ENCODE assay signal across 2 cellular contexts in the genomic region with DNA sequence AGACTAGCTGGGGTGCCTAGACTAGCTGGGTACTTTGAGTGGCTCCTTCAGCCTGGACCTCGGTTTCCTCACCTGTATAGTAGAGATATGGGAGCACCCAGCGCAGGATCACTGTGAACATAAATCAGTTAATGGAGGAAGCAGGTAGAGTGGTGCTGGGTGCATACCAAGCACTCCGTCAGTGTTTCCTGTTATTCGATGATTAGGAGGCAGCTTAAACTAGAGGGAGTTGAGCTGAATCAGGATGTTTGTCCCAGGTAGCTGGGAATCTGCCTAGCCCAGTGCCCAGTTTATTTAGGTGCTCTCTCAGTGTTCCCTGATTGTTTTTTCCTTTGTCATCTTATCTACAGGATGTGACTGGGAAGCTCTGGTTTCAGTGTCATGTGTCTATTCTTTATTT.
TF ChIP-seq lines count a peak whose summit lies in the region.

No MANE protein-coding gene starts in this region.

TF ChIP-seq in K562, 482 proteins besides CTCF, POLR2A, EP300 and RAD21:
- TF ChIP-seq SMC3 (conservative IDR thresholded peaks at IDR 0.05; ENCODE audit: insufficient read depth, low read depth, low read length) (no peak), MAFF (IDR thresholded peaks at IDR 0.05; ENCODE audit: low read length) (no peak), FOXK2 (conservative IDR thresholded peaks at IDR 0.05 in 1 of 2, IDR thresholded peaks at IDR 0.05 in 1 of 2; ENCODE audit: low read depth in 2 of 2) (no peak), DACH1 (IDR thresholded peaks at IDR 0.05; ENCODE audit: partially characterized antibody) (no peak), CHD2 (IDR thresholded peaks at IDR 0.05; ENCODE audit: low read depth, low read length) (no peak)
- TF ChIP-seq, protein P1, sequence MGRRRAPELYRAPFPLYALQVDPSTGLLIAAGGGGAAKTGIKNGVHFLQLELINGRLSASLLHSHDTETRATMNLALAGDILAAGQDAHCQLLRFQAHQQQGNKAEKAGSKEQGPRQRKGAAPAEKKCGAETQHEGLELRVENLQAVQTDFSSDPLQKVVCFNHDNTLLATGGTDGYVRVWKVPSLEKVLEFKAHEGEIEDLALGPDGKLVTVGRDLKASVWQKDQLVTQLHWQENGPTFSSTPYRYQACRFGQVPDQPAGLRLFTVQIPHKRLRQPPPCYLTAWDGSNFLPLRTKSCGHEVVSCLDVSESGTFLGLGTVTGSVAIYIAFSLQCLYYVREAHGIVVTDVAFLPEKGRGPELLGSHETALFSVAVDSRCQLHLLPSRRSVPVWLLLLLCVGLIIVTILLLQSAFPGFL (CRISPR knock-in tag; IDR thresholded peaks at IDR 0.05): no peak
- TF ChIP-seq, protein P2, sequence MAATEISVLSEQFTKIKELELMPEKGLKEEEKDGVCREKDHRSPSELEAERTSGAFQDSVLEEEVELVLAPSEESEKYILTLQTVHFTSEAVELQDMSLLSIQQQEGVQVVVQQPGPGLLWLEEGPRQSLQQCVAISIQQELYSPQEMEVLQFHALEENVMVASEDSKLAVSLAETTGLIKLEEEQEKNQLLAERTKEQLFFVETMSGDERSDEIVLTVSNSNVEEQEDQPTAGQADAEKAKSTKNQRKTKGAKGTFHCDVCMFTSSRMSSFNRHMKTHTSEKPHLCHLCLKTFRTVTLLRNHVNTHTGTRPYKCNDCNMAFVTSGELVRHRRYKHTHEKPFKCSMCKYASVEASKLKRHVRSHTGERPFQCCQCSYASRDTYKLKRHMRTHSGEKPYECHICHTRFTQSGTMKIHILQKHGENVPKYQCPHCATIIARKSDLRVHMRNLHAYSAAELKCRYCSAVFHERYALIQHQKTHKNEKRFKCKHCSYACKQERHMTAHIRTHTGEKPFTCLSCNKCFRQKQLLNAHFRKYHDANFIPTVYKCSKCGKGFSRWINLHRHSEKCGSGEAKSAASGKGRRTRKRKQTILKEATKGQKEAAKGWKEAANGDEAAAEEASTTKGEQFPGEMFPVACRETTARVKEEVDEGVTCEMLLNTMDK (IDR thresholded peaks at IDR 0.05; ENCODE audit: borderline replicate concordance, insufficient read depth, low read depth, low read length, poor library complexity, severe bottlenecking): no peak
- TF ChIP-seq, protein P3, sequence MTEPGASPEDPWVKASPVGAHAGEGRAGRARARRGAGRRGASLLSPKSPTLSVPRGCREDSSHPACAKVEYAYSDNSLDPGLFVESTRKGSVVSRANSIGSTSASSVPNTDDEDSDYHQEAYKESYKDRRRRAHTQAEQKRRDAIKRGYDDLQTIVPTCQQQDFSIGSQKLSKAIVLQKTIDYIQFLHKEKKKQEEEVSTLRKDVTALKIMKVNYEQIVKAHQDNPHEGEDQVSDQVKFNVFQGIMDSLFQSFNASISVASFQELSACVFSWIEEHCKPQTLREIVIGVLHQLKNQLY (CRISPR knock-in tag; conservative IDR thresholded peaks at IDR 0.05): no peak

TF ChIP-seq in endothelial cell of umbilical vein, 7 proteins besides CTCF, POLR2A, EP300 and RAD21:
- TF ChIP-seq, protein P4, sequence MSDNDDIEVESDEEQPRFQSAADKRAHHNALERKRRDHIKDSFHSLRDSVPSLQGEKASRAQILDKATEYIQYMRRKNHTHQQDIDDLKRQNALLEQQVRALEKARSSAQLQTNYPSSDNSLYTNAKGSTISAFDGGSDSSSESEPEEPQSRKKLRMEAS (IDR thresholded peaks at IDR 0.05; ENCODE audit: insufficient read depth, insufficient read length): no peak
TF ChIP-seq in endothelial cell of umbilical vein: peak in this region for 0.
